ENCODE assay signal across 1 cellular context in genomic region chr1:157993179-157994080, GRCh38.
TF ChIP-seq lines count a peak whose summit lies in the region.

TSS of gene KIRREL1 (plus strand) at chr1:157993645. CDS start at chr1:157993677, 32 bp downstream.

TF ChIP-seq in SK-N-SH, 30 proteins besides CTCF, POLR2A, EP300 and RAD21 (continued from another document):
- no peak; the same call in 1 of the 2 replicates for TF ChIP-seq TAF1 (IDR thresholded peaks at IDR 0.05; ENCODE audit: borderline replicate concordance, low read depth, low read length)
- no peak for TF ChIP-seq EZH2phosphoT487 (IDR thresholded peaks at IDR 0.05; ENCODE audit: borderline replicate concordance, low read depth)
- TF ChIP-seq, protein P1, sequence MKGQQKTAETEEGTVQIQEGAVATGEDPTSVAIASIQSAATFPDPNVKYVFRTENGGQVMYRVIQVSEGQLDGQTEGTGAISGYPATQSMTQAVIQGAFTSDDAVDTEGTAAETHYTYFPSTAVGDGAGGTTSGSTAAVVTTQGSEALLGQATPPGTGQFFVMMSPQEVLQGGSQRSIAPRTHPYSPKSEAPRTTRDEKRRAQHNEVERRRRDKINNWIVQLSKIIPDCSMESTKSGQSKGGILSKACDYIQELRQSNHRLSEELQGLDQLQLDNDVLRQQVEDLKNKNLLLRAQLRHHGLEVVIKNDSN (IDR thresholded peaks at IDR 0.05; ENCODE audit: borderline replicate concordance, low read depth) = no peak
- TF ChIP-seq PBX3 (IDR thresholded peaks at IDR 0.05) = no peak
- no peak for TF ChIP-seq FOXJ3 (CRISPR knock-in tag; IDR thresholded peaks at IDR 0.05)
- TF ChIP-seq, protein P2, sequence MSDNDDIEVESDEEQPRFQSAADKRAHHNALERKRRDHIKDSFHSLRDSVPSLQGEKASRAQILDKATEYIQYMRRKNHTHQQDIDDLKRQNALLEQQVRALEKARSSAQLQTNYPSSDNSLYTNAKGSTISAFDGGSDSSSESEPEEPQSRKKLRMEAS (IDR thresholded peaks at IDR 0.05; ENCODE audit: low read depth) = 0 out of 2 replicates have a peak, but pooled peaks have one; percentile 48
- no peak for TF ChIP-seq FOXM1 (IDR thresholded peaks at IDR 0.05; ENCODE audit: low read depth)
- TF ChIP-seq ELF1 (IDR thresholded peaks at IDR 0.05) = no peak
- TF ChIP-seq CHD2 (IDR thresholded peaks at IDR 0.05; ENCODE audit: low read length, partially characterized antibody) = no peak
- TF ChIP-seq FOSL2 (IDR thresholded peaks at IDR 0.05; ENCODE audit: borderline replicate concordance, low read depth) = no peak
- TF ChIP-seq TEAD4 (IDR thresholded peaks at IDR 0.05; ENCODE audit: borderline replicate concordance, insufficient read depth) = no peak
- no peak for TF ChIP-seq RFX5 (IDR thresholded peaks at IDR 0.05; ENCODE audit: low read length)
TF ChIP-seq in SK-N-SH: peak in this region for 4.
